14 cellular contexts compared by ENCODE assay signal in the genomic region with DNA sequence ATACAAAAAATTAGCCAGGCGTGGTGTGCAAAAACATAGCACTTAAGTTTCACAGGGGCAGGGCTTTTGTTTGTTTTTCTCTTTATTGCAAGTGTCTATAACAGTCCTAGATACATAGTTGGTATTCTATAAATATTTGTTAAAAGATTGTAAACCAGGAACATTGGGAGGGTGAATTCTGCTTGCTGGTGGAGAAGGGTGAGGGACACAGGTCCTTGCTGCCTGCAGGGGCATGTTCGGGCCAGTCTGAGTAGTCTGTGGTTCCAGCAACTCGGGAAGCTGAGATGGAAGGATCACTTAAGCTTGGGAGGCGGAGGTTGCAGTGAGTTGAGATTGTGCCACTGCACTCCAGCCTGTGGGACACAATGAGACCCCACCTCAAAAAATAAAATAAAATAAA. TPM values are rescaled to one million over a fixed set of nuclear protein-coding genes. Genes with fewer than 3 reads are reported as not detected.
DNase-seq lines count a peak whose midpoint lies in the region; ATAC-seq and TF ChIP-seq lines count a peak whose summit lies in the region.
"Had no signal": no experiment of that assay in that cellular context is flagged by ENCODE, and none has a peak within 500 bp of the region (broad histone marks: within the 10 kb centered on the region; RNA-seq: fewer than 3 reads in every experiment).

No MANE protein-coding gene starts in this region.

- H3K27ac ChIP-seq in RWPE1, result peak overlapping the region; percentile 90
- peak overlapping the region; percentile 77 for H3K27ac ChIP-seq in epithelial cell of prostate

- H3K9me3 ChIP-seq in T-helper 17 cell (ENCODE audit: control insufficient read depth, low read length, poor library complexity, severe bottlenecking), result no peaks in the 10 kb centered on the region

- H3K4me3 Mint-ChIP-seq in osteocyte (ENCODE audit: unreplicated experiment) (no peak overlapping the region), T-helper 17 cell (no peak overlapping the region)
- H3K4me3 Mint-ChIP-seq: activated CD8-positive, alpha-beta T cell treated with anti-CD3 and anti-CD28 coated beads, Interleukin-2, amount 10 ng/mL, durations not matched to agents 7 days and 5 days had no signal

- H3K27me3 Mint-ChIP-seq in osteocyte (ENCODE audit: unreplicated experiment), result no peaks in the 10 kb centered on the region
- peaks cover 36% of the 10 kb centered on the region for H3K27me3 Mint-ChIP-seq in T-helper 17 cell

- H3K4me1 Mint-ChIP-seq in osteocyte (ENCODE audit: unreplicated experiment) (peaks cover 88% of the 10 kb centered on the region), T-helper 17 cell (no peaks in the 10 kb centered on the region)

- DNase-seq in DMS79 (lab: John Stamatoyannopoulos, UW), result peak; percentile 39
- DNase-seq in RWPE1 (ENCODE audit: low spot score), result peak; percentile 48
- DNase-seq in epithelial cell of prostate (ENCODE audit: low read depth, low spot score), result no peak
- DNase-seq in osteocyte (ENCODE audit: extremely low spot score, unreplicated experiment), result no peak
- DNase-seq in T-helper 17 cell, result no peak
- no peak for DNase-seq in COLO668 (lab: John Stamatoyannopoulos, UW; ENCODE audit: unreplicated experiment)
- no peak for DNase-seq in SIG-M5 treated with dmso at 0.1 percent for 504 hours (lab: John Stamatoyannopoulos, UW; ENCODE audit: unreplicated experiment)
- DNase-seq: activated CD8-positive, alpha-beta T cell treated with anti-CD3 and anti-CD28 coated beads, Interleukin-2, amount 10 ng/mL, durations not matched to agents 7 days and 5 days; effector CD8-positive, alpha-beta T cell; stimulated activated CD4-positive, alpha-beta T cell treated with anti-CD3 and anti-CD28 coated beads, Interleukin-15, amount 100 ng/mL, for 24 hours; substantia nigra had no signal

- no peak for ATAC-seq in T-helper 17 cell
- ATAC-seq in HG02588 (IDR thresholded peaks at IDR 0.05; ENCODE audit: unreplicated experiment), result no peak
- ATAC-seq: activated CD8-positive, alpha-beta T cell treated with anti-CD3 and anti-CD28 coated beads, Interleukin-2, amount 10 ng/mL, durations not matched to agents 7 days and 5 days; GM12878 had no signal

- H3K36me3 Mint-ChIP-seq in osteocyte (ENCODE audit: unreplicated experiment), result peaks cover 5% of the 10 kb centered on the region
- no peaks in the 10 kb centered on the region for H3K36me3 Mint-ChIP-seq in T-helper 17 cell (ENCODE audit: low read depth)

- POLR2A ChIA-PET in RWPE1 (lab: Yijun Ruan, JAX; ENCODE audit: low non-redundant PET), result interaction anchor here (0.6 to 1.0 kb wide), 2 partner anchors 19 to 101 kb away, joined by 3 read pairs; no protein-coding TSS in a partner anchor

- TF ChIP-seq CTCF in RWPE1 (conservative IDR thresholded peaks at IDR 0.05; ENCODE audit: low read depth) (no peak), osteocyte (IDR thresholded peaks at IDR 0.05) (no peak)

- H3K27ac Mint-ChIP-seq in osteocyte (ENCODE audit: unreplicated experiment) (peak overlapping the region; percentile 91), T-helper 17 cell (no peak overlapping the region)
- H3K27ac Mint-ChIP-seq: activated CD8-positive, alpha-beta T cell treated with anti-CD3 and anti-CD28 coated beads, Interleukin-2, amount 10 ng/mL, durations not matched to agents 7 days and 5 days; activated T-helper 2 cell treated with anti-CD3 and anti-CD28 coated beads, Interferon-gamma antibody, Interleukin-2, Interleukin-4, amounts not matched to agents 10 μg/mL and 5 μg/mL and 100 μg/mL, durations not matched to agents 14 hours and 24 hours and 36 hours had no signal

- CTCF ChIA-PET in RWPE1 (lab: Yijun Ruan, JAX), result interaction anchor here (0.6 kb wide), 1 partner anchor 13 kb away, joined by 3 read pairs; no protein-coding TSS in a partner anchor

- no peaks in the 10 kb centered on the region for H3K9me3 Mint-ChIP-seq in osteocyte (ENCODE audit: unreplicated experiment)
- H3K9me3 Mint-ChIP-seq: activated T-helper 2 cell treated with anti-CD3 and anti-CD28 coated beads, Interferon-gamma antibody, Interleukin-2, Interleukin-4, amounts not matched to agents 10 μg/mL and 5 μg/mL and 100 μg/mL, durations not matched to agents 14 hours and 24 hours and 36 hours had no signal

RNA-seq across cellular contexts. Expression of gene RPL37A, which starts 53.0 kb away (rescaled TPM):
- total RNA-seq in osteocyte (2,580 and 2,608 TPM in 2 replicates), T-helper 17 cell (1,000 to 10,000 TPM; 3,101 to 3,324 TPM)

Comparison
In these comparisons a context has a peak if more than half of its experiments do, and no peak if none do; other contexts are left out.
1. DNase-seq: peak in DMS79 (single experiment) and RWPE1 (single experiment); none in epithelial cell of prostate (single experiment), osteocyte (single experiment), T-helper 17 cell (0 of 3), COLO668 (single experiment) and SIG-M5 treated with dmso at 0.1 percent for 504 hours (single experiment).